Comparison of ENCODE assay signal across 1 cellular context in the genomic region with DNA sequence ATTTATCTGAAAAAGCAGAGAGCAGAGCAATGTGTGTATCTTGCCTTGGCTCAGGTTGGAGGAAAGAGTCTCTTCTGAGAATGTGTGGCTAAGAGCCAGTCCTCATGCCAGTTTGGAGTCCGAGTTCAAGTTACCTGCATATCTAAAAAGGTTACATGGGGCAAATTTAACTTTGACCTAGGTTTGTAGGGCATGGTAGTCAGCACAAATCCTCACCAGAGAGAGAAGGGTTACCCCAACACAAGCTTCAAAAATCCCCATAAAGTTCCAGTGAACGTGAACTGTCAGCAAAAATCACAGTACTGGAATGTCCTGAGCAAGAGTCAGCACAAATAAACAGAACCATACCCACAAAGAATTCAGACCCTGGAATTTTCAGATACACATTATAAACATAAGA.
TF ChIP-seq lines count a peak whose summit lies in the region.

No MANE protein-coding gene starts in this region.

TF ChIP-seq in A549, 52 proteins besides CTCF, POLR2A, EP300 and RAD21:
- TF ChIP-seq MAFK (IDR thresholded peaks at IDR 0.05; ENCODE audit: partially characterized antibody), result peak; percentile 45
- TF ChIP-seq GATA3 (IDR thresholded peaks at IDR 0.05; ENCODE audit: borderline replicate concordance), result no peak
TF ChIP-seq in A549: peak in this region for 1.
